9 cellular contexts compared by ENCODE assay signal in genomic region chr12:6925239-6925542, GRCh38. TPM values are rescaled to one million over a fixed set of nuclear protein-coding genes. Genes with fewer than 3 reads are reported as not detected.
DNase-seq lines count a peak whose midpoint lies in the region; ATAC-seq and TF ChIP-seq lines count a peak whose summit lies in the region.
"Had no signal": no experiment of that assay in that cellular context is flagged by ENCODE, and none has a peak within 500 bp of the region (broad histone marks: within the 10 kb centered on the region; RNA-seq: fewer than 3 reads in every experiment).

No MANE protein-coding gene starts in this region.

- H3K27me3 ChIP-seq in CD4-positive, CD25-positive, alpha-beta regulatory T cell (ENCODE audit: control insufficient read depth, insufficient read depth, low read length) = no peaks in the 10 kb centered on the region

- peak overlapping the region; percentile 55 for H3K27ac ChIP-seq in CD4-positive, CD25-positive, alpha-beta regulatory T cell (ENCODE audit: insufficient read depth, low read length, poor library complexity, severe bottlenecking)

- peaks cover 3% of the 10 kb centered on the region for H3K36me3 Mint-ChIP-seq in CD4-positive, CD25-positive, alpha-beta regulatory T cell
- peaks cover 22% of the 10 kb centered on the region for H3K36me3 Mint-ChIP-seq in endothelial cell (ENCODE audit: low read depth, unreplicated experiment)

- H3K36me3 ChIP-seq in CD4-positive, CD25-positive, alpha-beta regulatory T cell (ENCODE audit: control insufficient read depth, insufficient read depth, low read length) = peaks cover 9% of the 10 kb centered on the region

- no peaks in the 10 kb centered on the region for H3K9me3 ChIP-seq in CD4-positive, CD25-positive, alpha-beta regulatory T cell (ENCODE audit: control insufficient read depth in 2 of 2, low read length in 2 of 2)

- H3K9me3 Mint-ChIP-seq in CD4-positive, CD25-positive, alpha-beta regulatory T cell = no peaks in the 10 kb centered on the region
- no peaks in the 10 kb centered on the region for H3K9me3 Mint-ChIP-seq in endothelial cell (ENCODE audit: unreplicated experiment)

- H3K27ac Mint-ChIP-seq in CD4-positive, CD25-positive, alpha-beta regulatory T cell = peak overlapping the region in 2 of 3 donors; percentile 93 to 96
- H3K27ac Mint-ChIP-seq in endothelial cell (ENCODE audit: unreplicated experiment) = peak overlapping the region; percentile 97

- peaks cover 31% of the 10 kb centered on the region for H3K4me1 ChIP-seq in CD4-positive, CD25-positive, alpha-beta regulatory T cell (ENCODE audit: control insufficient read depth, insufficient read depth, low read length, poor library complexity, severe bottlenecking)

- no peak for ATAC-seq in CD4-positive, CD25-positive, alpha-beta regulatory T cell (ENCODE audit: low read depth in 2 of 2)
- ATAC-seq in omental fat pad (ENCODE audit: low FRiP score) = peak; percentile 1
- ATAC-seq in HG02870 (IDR thresholded peaks at IDR 0.05; ENCODE audit: unreplicated experiment) = no peak
- no peak for ATAC-seq in GM21360 (IDR thresholded peaks at IDR 0.05; ENCODE audit: unreplicated experiment)
- ATAC-seq: stimulated activated naive CD8-positive, alpha-beta T cell treated with anti-CD3 and anti-CD28 coated beads, Interleukin-15, Interleukin-2, amounts not matched to agents 100 U/mL and 50 U/mL, for 24 hours had no signal

- peaks cover 6 to 43% (median 31%) of the 10 kb centered on the region in 4 donors for H3K4me1 Mint-ChIP-seq in CD4-positive, CD25-positive, alpha-beta regulatory T cell
- peaks cover 66% of the 10 kb centered on the region for H3K4me1 Mint-ChIP-seq in endothelial cell (ENCODE audit: unreplicated experiment)

- H3K4me3 Mint-ChIP-seq in CD4-positive, CD25-positive, alpha-beta regulatory T cell = peak overlapping the region; percentile 43 to 97 (median 67)
- peak overlapping the region; percentile 99 for H3K4me3 Mint-ChIP-seq in endothelial cell (ENCODE audit: unreplicated experiment)

- DNase-seq in CD4-positive, CD25-positive, alpha-beta regulatory T cell = no peak
- peak; percentile 66 for DNase-seq in NCI-H446 treated with DMSO at 0.1 percent for 48 hours (lab: John Stamatoyannopoulos, UW)
- DNase-seq in endothelial cell (ENCODE audit: low spot score) = no peak
- DNase-seq in omental fat pad (ENCODE audit: low spot score) = no peak
- no peak for DNase-seq in stimulated activated CD4-positive, alpha-beta T cell treated with anti-CD3 and anti-CD28 coated beads, Interleukin-12 subunit alpha, Interleukin-12 subunit beta, amount 100 ng/mL, for 4 hours
- no peak for DNase-seq in D341Med (ENCODE audit: low spot score)
- DNase-seq: stimulated activated naive CD8-positive, alpha-beta T cell treated with anti-CD3 and anti-CD28 coated beads, Interleukin-15, Interleukin-2, amounts not matched to agents 100 U/mL and 50 U/mL, for 24 hours had no signal

- no peak for TF ChIP-seq CTCF in endothelial cell (IDR thresholded peaks at IDR 0.05; ENCODE audit: unreplicated experiment)
- TF ChIP-seq CTCF in omental fat pad (IDR thresholded peaks at IDR 0.05) = no peak

- no peaks in the 10 kb centered on the region for H3K27me3 Mint-ChIP-seq in CD4-positive, CD25-positive, alpha-beta regulatory T cell
- H3K27me3 Mint-ChIP-seq in endothelial cell (ENCODE audit: unreplicated experiment) = peaks cover 28% of the 10 kb centered on the region

- no peak overlapping the region for H3K4me3 ChIP-seq in CD4-positive, CD25-positive, alpha-beta regulatory T cell (ENCODE audit: low read depth, low read length)

RNA-seq across cellular contexts. Expression of gene ATN1, which starts 2.6 kb away (rescaled TPM):
- total RNA-seq in CD4-positive, CD25-positive, alpha-beta regulatory T cell = 27.5 TPM
- polyA plus RNA-seq in CD4-positive, CD25-positive, alpha-beta regulatory T cell = under 1 TPM; 0.17 to 0.82 (median 0.53) TPM
- total RNA-seq in endothelial cell (ENCODE audit: unreplicated experiment) (144 TPM), omental fat pad (10 to 100 TPM; 46.2 to 93.5 (median 59.4) TPM)

RNA-seq across cellular contexts. Expression of gene ENO2, which starts 10.8 kb away (rescaled TPM):
- total RNA-seq in CD4-positive, CD25-positive, alpha-beta regulatory T cell = 88.2 TPM
- 10 to 100 TPM; 18.1 to 24.8 (median 22.7) TPM for polyA plus RNA-seq in CD4-positive, CD25-positive, alpha-beta regulatory T cell
- total RNA-seq in endothelial cell (ENCODE audit: unreplicated experiment) = 5.3 TPM
- total RNA-seq in omental fat pad = 10 to 100 TPM in 1 of 4 donors, 1 to 10 TPM in 3; 3.5 to 14.3 (median 5.2) TPM

RNA-seq across cellular contexts. Expression of gene RNU7-1, which starts 18.4 kb away (rescaled TPM):
- total RNA-seq in CD4-positive, CD25-positive, alpha-beta regulatory T cell = not detected
- polyA plus RNA-seq in CD4-positive, CD25-positive, alpha-beta regulatory T cell = not detected
- total RNA-seq in endothelial cell (ENCODE audit: unreplicated experiment) (not detected), omental fat pad (not detected)

RNA-seq across cellular contexts. Expression of gene C12orf57, which starts 18.6 kb away (rescaled TPM):
- 186 TPM for total RNA-seq in CD4-positive, CD25-positive, alpha-beta regulatory T cell
- polyA plus RNA-seq in CD4-positive, CD25-positive, alpha-beta regulatory T cell = 100 to 1,000 TPM; 310 to 410 (median 340) TPM
- total RNA-seq in endothelial cell (ENCODE audit: unreplicated experiment) (225 TPM), omental fat pad (100 to 1,000 TPM; 280 to 555 (median 413) TPM)

RNA-seq across cellular contexts. Expression of gene LRRC23, which starts 20.6 kb away (rescaled TPM):
- total RNA-seq in CD4-positive, CD25-positive, alpha-beta regulatory T cell = 6.6 TPM
- polyA plus RNA-seq in CD4-positive, CD25-positive, alpha-beta regulatory T cell = 1 to 10 TPM; 2.2 to 5.1 (median 4.5) TPM
- total RNA-seq in endothelial cell (ENCODE audit: unreplicated experiment) (5.7 TPM), omental fat pad (10 to 100 TPM in 1 of 4 donors, 1 to 10 TPM in 3; 6.2 to 12.1 (median 7.4) TPM)
